ENCODE assay signal across 17 cellular contexts in the genomic region with DNA sequence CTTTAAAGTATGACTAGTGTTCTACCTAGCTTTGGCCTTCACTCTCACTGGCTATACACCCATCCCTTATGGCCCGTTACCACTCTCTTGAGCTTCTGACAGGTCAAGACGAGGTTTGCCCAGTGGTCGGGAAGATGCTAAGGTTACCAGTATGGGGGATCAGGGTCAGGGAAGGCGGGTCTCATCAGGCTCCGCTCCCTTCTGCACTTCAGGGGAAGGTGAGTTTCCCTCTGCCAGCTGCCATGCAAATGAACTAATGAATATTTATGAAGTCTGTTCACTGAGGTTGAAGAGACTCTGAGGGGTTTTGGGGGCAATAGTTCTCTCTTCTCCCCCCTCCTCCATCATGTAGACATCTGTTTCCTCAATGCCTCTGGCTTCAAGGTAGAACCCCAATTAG.
"Had no signal": no experiment of that assay in that cellular context is flagged by ENCODE, and none has a peak within 500 bp of the region (broad histone marks: within the 10 kb centered on the region; RNA-seq: fewer than 3 reads in every experiment).

No MANE protein-coding gene starts in this region.

- H3K4me3 ChIP-seq: esophagus muscularis mucosa, pancreas, skin epidermis, thyroid gland had no signal

- H3K36me3 ChIP-seq: brain microvascular endothelial cell, pancreas had no signal

- H3K27ac Mint-ChIP-seq: activated CD4-positive, alpha-beta T cell treated with anti-CD3 and anti-CD28 coated beads, Interleukin-2, amount 10 ng/mL, durations not matched to agents 24 days and 14 days; activated naive CD4-positive, alpha-beta T cell treated with anti-CD3 and anti-CD28 coated beads, Interleukin-2, amount 50 U/mL, for 72 hours; activated T-cell treated with anti-CD3 and anti-CD28 coated beads, Interleukin-2, amount 50 U/mL, for 24 hours; immature natural killer cell; WTC11 had no signal

- H3K4me1 ChIP-seq: pancreas had no signal

- ATAC-seq: activated naive CD4-positive, alpha-beta T cell treated with anti-CD3 and anti-CD28 coated beads, Interleukin-2, amount 50 U/mL, for 72 hours; left colon; pancreas; WTC11 had no signal

- H3K4me3 Mint-ChIP-seq: activated CD4-positive, alpha-beta T cell treated with anti-CD3 and anti-CD28 coated beads, Interleukin-2, amount 10 ng/mL, durations not matched to agents 24 days and 14 days; activated T-cell treated with anti-CD3 and anti-CD28 coated beads, Interleukin-2, amount 50 U/mL, for 24 hours; immature natural killer cell; WTC11 had no signal

- DNase-seq: activated CD4-positive, alpha-beta T cell treated with anti-CD3 and anti-CD28 coated beads, Interleukin-2, amount 10 ng/mL, durations not matched to agents 24 days and 14 days; activated effector memory CD4-positive, alpha-beta T cell treated with Interleukin-2 at 50 U/mL for 16 hours; activated T-cell treated with anti-CD3 and anti-CD28 coated beads, Interleukin-2, amount 50 U/mL, for 24 hours; amygdala; brain microvascular endothelial cell; cerebellar nuclear complex; glutamatergic neuron; immature natural killer cell; left colon; retina; stimulated activated CD4-positive, alpha-beta T cell treated with anti-CD3 and anti-CD28 coated beads, Interleukin-4, amount 100 ng/mL, for 4 hours; thyroid gland had no signal

- H3K9me3 Mint-ChIP-seq: activated CD4-positive, alpha-beta T cell treated with anti-CD3 and anti-CD28 coated beads, Interleukin-2, amount 10 ng/mL, durations not matched to agents 24 days and 14 days; activated T-cell treated with anti-CD3 and anti-CD28 coated beads, Interleukin-2, amount 50 U/mL, for 24 hours; immature natural killer cell; WTC11 had no signal

- H3K27me3 ChIP-seq: brain microvascular endothelial cell, esophagus muscularis mucosa, pancreas, thyroid gland had no signal

- H3K27ac ChIP-seq: brain microvascular endothelial cell, esophagus muscularis mucosa, pancreas, thyroid gland had no signal

- H3K9me3 ChIP-seq: esophagus muscularis mucosa, pancreas, thyroid gland had no signal

- H3K36me3 Mint-ChIP-seq: activated naive CD4-positive, alpha-beta T cell treated with anti-CD3 and anti-CD28 coated beads, Interleukin-2, amount 50 U/mL, for 72 hours had no signal
